In the genomic region with DNA sequence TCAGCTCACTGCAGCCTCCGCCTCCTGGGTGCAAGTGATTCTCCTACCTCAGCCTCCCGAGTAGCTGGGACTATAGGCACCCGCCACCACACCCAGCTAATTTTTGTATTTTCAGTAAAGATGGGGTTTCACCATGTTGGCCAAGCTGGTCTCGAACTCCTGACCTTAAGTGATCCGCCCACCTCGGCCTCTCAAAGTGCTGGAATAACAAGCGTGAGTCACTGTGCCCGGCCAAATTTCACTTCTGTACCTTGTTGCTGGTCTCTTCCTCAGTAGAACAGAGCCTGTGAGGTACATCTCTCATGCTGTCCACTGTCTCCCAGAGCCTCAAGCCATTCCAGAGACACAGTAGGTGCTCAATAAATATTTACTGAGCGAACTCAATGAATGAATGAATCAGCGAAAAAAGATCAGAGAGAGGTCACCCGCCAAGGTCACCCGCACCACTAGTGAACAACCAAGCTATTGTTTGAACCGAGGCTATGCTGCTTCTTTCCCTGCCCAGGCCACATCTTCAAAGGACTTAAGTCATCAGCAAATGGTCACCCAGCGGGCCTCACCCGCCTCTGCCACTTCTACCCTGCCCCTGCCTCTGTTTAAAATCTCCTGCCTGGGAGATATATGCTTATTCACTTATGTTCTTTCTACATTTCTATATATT, we compare ENCODE assay signal across 1 cellular context.
TF ChIP-seq lines count a peak whose summit lies in the region.

No MANE protein-coding gene starts in this region.

TF ChIP-seq in K562, 482 proteins besides CTCF, POLR2A, EP300 and RAD21 (continues in another document):
- TF ChIP-seq, protein P1, sequence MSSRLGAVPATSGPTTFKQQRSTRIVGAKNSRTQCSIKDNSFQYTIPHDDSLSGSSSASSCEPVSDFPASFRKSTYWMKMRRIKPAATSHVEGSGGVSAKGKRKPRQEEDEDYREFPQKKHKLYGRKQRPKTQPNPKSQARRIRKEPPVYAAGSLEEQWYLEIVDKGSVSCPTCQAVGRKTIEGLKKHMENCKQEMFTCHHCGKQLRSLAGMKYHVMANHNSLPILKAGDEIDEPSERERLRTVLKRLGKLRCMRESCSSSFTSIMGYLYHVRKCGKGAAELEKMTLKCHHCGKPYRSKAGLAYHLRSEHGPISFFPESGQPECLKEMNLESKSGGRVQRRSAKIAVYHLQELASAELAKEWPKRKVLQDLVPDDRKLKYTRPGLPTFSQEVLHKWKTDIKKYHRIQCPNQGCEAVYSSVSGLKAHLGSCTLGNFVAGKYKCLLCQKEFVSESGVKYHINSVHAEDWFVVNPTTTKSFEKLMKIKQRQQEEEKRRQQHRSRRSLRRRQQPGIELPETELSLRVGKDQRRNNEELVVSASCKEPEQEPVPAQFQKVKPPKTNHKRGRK (tag; IDR thresholded peaks at IDR 0.05), result no peak
- TF ChIP-seq KDM1A (IDR thresholded peaks at IDR 0.05), result no peak
- TF ChIP-seq NR2C1 (IDR thresholded peaks at IDR 0.05), result peak; percentile 73
- TF ChIP-seq NR2C1 (tag; IDR thresholded peaks at IDR 0.05), result peak; percentile 78
- no peak for TF ChIP-seq TAF15 (IDR thresholded peaks at IDR 0.05; ENCODE audit: low read depth, low read length)
- TF ChIP-seq, protein P2, sequence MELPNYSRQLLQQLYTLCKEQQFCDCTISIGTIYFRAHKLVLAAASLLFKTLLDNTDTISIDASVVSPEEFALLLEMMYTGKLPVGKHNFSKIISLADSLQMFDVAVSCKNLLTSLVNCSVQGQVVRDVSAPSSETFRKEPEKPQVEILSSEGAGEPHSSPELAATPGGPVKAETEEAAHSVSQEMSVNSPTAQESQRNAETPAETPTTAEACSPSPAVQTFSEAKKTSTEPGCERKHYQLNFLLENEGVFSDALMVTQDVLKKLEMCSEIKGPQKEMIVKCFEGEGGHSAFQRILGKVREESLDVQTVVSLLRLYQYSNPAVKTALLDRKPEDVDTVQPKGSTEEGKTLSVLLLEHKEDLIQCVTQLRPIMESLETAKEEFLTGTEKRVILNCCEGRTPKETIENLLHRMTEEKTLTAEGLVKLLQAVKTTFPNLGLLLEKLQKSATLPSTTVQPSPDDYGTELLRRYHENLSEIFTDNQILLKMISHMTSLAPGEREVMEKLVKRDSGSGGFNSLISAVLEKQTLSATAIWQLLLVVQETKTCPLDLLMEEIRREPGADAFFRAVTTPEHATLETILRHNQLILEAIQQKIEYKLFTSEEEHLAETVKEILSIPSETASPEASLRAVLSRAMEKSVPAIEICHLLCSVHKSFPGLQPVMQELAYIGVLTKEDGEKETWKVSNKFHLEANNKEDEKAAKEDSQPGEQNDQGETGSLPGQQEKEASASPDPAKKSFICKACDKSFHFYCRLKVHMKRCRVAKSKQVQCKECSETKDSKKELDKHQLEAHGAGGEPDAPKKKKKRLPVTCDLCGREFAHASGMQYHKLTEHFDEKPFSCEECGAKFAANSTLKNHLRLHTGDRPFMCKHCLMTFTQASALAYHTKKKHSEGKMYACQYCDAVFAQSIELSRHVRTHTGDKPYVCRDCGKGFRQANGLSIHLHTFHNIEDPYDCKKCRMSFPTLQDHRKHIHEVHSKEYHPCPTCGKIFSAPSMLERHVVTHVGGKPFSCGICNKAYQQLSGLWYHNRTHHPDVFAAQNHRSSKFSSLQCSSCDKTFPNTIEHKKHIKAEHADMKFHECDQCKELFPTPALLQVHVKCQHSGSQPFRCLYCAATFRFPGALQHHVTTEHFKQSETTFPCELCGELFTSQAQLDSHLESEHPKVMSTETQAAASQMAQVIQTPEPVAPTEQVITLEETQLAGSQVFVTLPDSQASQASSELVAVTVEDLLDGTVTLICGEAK (IDR thresholded peaks at IDR 0.05), result no peak
- TF ChIP-seq, protein P2 (CRISPR knock-in tag; IDR thresholded peaks at IDR 0.05), result no peak
- no peak for TF ChIP-seq TOE1 (IDR thresholded peaks at IDR 0.05; ENCODE audit: borderline replicate concordance)
- no peak for TF ChIP-seq TOE1 (CRISPR knock-in tag; IDR thresholded peaks at IDR 0.05; ENCODE audit: borderline replicate concordance, low read depth)
- TF ChIP-seq ILF3 (IDR thresholded peaks at IDR 0.05; ENCODE audit: borderline replicate concordance), result no peak
- TF ChIP-seq BCL6 (CRISPR knock-in tag; IDR thresholded peaks at IDR 0.05), result no peak
- TF ChIP-seq NR2C2 (CRISPR knock-in tag; IDR thresholded peaks at IDR 0.05), result no peak
- peak; percentile 68 for TF ChIP-seq NR2C2 (tag; IDR thresholded peaks at IDR 0.05)
- peak; percentile 56; the same call in 1 of the 2 replicates for TF ChIP-seq MAFG (tag; conservative IDR thresholded peaks at IDR 0.05)
- no peak for TF ChIP-seq FOXP1 (CRISPR knock-in tag; IDR thresholded peaks at IDR 0.05)
- TF ChIP-seq CBX1 (IDR thresholded peaks at IDR 0.05; ENCODE audit: low read depth), result no peak
- no peak for TF ChIP-seq DMBX1 (CRISPR knock-in tag; IDR thresholded peaks at IDR 0.05; ENCODE audit: borderline replicate concordance)
- TF ChIP-seq PHF21A (IDR thresholded peaks at IDR 0.05; ENCODE audit: borderline replicate concordance, low read depth), result no peak
- peak; percentile 77 for TF ChIP-seq NFE2 (IDR thresholded peaks at IDR 0.05; ENCODE audit: low read depth)
- no peak for TF ChIP-seq TAF7 (tag; IDR thresholded peaks at IDR 0.05)
- TF ChIP-seq, protein P3, sequence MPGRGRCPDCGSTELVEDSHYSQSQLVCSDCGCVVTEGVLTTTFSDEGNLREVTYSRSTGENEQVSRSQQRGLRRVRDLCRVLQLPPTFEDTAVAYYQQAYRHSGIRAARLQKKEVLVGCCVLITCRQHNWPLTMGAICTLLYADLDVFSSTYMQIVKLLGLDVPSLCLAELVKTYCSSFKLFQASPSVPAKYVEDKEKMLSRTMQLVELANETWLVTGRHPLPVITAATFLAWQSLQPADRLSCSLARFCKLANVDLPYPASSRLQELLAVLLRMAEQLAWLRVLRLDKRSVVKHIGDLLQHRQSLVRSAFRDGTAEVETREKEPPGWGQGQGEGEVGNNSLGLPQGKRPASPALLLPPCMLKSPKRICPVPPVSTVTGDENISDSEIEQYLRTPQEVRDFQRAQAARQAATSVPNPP (IDR thresholded peaks at IDR 0.05; ENCODE audit: borderline replicate concordance, insufficient read depth, insufficient read length), result no peak
- 0 out of 2 replicates have a peak, but pooled peaks have one; percentile 12 for TF ChIP-seq DPF2 (IDR thresholded peaks at IDR 0.05)
- TF ChIP-seq SIRT6 (IDR thresholded peaks at IDR 0.05; ENCODE audit: low read depth, low read length), result no peak
- TF ChIP-seq, protein P4, sequence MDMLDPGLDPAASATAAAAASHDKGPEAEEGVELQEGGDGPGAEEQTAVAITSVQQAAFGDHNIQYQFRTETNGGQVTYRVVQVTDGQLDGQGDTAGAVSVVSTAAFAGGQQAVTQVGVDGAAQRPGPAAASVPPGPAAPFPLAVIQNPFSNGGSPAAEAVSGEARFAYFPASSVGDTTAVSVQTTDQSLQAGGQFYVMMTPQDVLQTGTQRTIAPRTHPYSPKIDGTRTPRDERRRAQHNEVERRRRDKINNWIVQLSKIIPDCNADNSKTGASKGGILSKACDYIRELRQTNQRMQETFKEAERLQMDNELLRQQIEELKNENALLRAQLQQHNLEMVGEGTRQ (CRISPR knock-in tag; IDR thresholded peaks at IDR 0.05), result no peak
- no peak for TF ChIP-seq BMI1 (IDR thresholded peaks at IDR 0.05; ENCODE audit: low read length)
- no peak for TF ChIP-seq ZNF165 (CRISPR knock-in tag; IDR thresholded peaks at IDR 0.05; ENCODE audit: borderline replicate concordance)
- TF ChIP-seq SMAD2 (IDR thresholded peaks at IDR 0.05; ENCODE audit: low read depth, low read length), result no peak
- TF ChIP-seq, protein P5, sequence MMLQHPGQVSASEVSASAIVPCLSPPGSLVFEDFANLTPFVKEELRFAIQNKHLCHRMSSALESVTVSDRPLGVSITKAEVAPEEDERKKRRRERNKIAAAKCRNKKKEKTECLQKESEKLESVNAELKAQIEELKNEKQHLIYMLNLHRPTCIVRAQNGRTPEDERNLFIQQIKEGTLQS (IDR thresholded peaks at IDR 0.05), result 0 out of 2 replicates have a peak, but pooled peaks have one; percentile 15
- TF ChIP-seq, protein P5 (CRISPR knock-in tag; conservative IDR thresholded peaks at IDR 0.05), result no peak
- TF ChIP-seq, protein P6, sequence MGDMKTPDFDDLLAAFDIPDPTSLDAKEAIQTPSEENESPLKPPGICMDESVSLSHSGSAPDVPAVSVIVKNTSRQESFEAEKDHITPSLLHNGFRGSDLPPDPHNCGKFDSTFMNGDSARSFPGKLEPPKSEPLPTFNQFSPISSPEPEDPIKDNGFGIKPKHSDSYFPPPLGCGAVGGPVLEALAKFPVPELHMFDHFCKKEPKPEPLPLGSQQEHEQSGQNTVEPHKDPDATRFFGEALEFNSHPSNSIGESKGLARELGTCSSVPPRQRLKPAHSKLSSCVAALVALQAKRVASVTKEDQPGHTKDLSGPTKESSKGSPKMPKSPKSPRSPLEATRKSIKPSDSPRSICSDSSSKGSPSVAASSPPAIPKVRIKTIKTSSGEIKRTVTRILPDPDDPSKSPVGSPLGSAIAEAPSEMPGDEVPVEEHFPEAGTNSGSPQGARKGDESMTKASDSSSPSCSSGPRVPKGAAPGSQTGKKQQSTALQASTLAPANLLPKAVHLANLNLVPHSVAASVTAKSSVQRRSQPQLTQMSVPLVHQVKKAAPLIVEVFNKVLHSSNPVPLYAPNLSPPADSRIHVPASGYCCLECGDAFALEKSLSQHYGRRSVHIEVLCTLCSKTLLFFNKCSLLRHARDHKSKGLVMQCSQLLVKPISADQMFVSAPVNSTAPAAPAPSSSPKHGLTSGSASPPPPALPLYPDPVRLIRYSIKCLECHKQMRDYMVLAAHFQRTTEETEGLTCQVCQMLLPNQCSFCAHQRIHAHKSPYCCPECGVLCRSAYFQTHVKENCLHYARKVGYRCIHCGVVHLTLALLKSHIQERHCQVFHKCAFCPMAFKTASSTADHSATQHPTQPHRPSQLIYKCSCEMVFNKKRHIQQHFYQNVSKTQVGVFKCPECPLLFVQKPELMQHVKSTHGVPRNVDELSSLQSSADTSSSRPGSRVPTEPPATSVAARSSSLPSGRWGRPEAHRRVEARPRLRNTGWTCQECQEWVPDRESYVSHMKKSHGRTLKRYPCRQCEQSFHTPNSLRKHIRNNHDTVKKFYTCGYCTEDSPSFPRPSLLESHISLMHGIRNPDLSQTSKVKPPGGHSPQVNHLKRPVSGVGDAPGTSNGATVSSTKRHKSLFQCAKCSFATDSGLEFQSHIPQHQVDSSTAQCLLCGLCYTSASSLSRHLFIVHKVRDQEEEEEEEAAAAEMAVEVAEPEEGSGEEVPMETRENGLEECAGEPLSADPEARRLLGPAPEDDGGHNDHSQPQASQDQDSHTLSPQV (IDR thresholded peaks at IDR 0.05), result no peak
- no peak for TF ChIP-seq SUPT5H (IDR thresholded peaks at IDR 0.05)
- no peak for TF ChIP-seq RBM34 (IDR thresholded peaks at IDR 0.05; ENCODE audit: borderline replicate concordance, insufficient read depth, low read length)
- no peak for TF ChIP-seq ZNF717 (CRISPR knock-in tag; IDR thresholded peaks at IDR 0.05)
- no peak for TF ChIP-seq CREB1 (IDR thresholded peaks at IDR 0.05)
- TF ChIP-seq CREB1 (CRISPR knock-in tag; IDR thresholded peaks at IDR 0.05), result no peak
- TF ChIP-seq SETDB1 (IDR thresholded peaks at IDR 0.05; ENCODE audit: low read length), result no peak
- TF ChIP-seq BDP1 (IDR thresholded peaks at IDR 0.05; ENCODE audit: insufficient read depth, insufficient read length), result no peak
- TF ChIP-seq ZNF584 (CRISPR knock-in tag; IDR thresholded peaks at IDR 0.05; ENCODE audit: low read depth), result no peak
- no peak for TF ChIP-seq CBX8 (IDR thresholded peaks at IDR 0.05; ENCODE audit: borderline replicate concordance, extremely low read depth, low read depth, low read length, poor library complexity, severe bottlenecking)
- TF ChIP-seq SIN3B (IDR thresholded peaks at IDR 0.05; ENCODE audit: low read depth), result no peak
- TF ChIP-seq ESRRA (IDR thresholded peaks at IDR 0.05; ENCODE audit: borderline replicate concordance, low read depth), result peak; percentile 92
- no peak for TF ChIP-seq ZNF324 (CRISPR knock-in tag; IDR thresholded peaks at IDR 0.05)
- peak; percentile 68 for TF ChIP-seq EGR1 (conservative IDR thresholded peaks at IDR 0.05)
- TF ChIP-seq KLF13 (tag; IDR thresholded peaks at IDR 0.05; ENCODE audit: borderline replicate concordance, low read depth), result no peak
- TF ChIP-seq HDAC1 (IDR thresholded peaks at IDR 0.05), result no peak
- no peak for TF ChIP-seq ZNF830 (CRISPR knock-in tag; IDR thresholded peaks at IDR 0.05)
- TF ChIP-seq, protein P7, sequence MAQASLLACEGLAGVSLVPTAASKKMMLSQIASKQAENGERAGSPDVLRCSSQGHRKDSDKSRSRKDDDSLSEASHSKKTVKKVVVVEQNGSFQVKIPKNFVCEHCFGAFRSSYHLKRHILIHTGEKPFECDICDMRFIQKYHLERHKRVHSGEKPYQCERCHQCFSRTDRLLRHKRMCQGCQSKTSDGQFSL (CRISPR knock-in tag; IDR thresholded peaks at IDR 0.05), result no peak
- TF ChIP-seq, protein P7 (tag; IDR thresholded peaks at IDR 0.05), result no peak
- TF ChIP-seq SRF (CRISPR knock-in tag; IDR thresholded peaks at IDR 0.05), result no peak
- peak; percentile 44; the same call in 1 of the 2 replicates for TF ChIP-seq BCOR (IDR thresholded peaks at IDR 0.05)
- no peak for TF ChIP-seq MBD2 (IDR thresholded peaks at IDR 0.05; ENCODE audit: borderline replicate concordance, low read depth)
